In genomic region chr5:135429326-135429725, GRCh38 we compare ENCODE assay signal across 22 cellular contexts. TPM values are rescaled to one million over a fixed set of nuclear protein-coding genes. Genes with fewer than 3 reads are reported as not detected.
DNase-seq lines count a peak whose midpoint lies in the region; ATAC-seq and TF ChIP-seq lines count a peak whose summit lies in the region.
"Had no signal": no experiment of that assay in that cellular context is flagged by ENCODE, and none has a peak within 500 bp of the region (broad histone marks: within the 10 kb centered on the region; RNA-seq: fewer than 3 reads in every experiment).

No MANE protein-coding gene starts in this region.

- TF ChIP-seq CTCF in cardiac muscle cell (IDR thresholded peaks at IDR 0.05; ENCODE audit: low read depth, low read length), result no peak
- TF ChIP-seq CTCF in retinal pigment epithelial cell (conservative IDR thresholded peaks at IDR 0.05; ENCODE audit: low read depth, low read length), result no peak

- H3K4me3 ChIP-seq in cardiac muscle cell, result no peak overlapping the region
- H3K4me3 ChIP-seq in retinal pigment epithelial cell (ENCODE audit: low read length), result no peak overlapping the region
- H3K4me3 ChIP-seq: adrenal gland, prostate gland had no signal

- ATAC-seq in GM18502 (IDR thresholded peaks at IDR 0.05; ENCODE audit: poor library complexity, unreplicated experiment), result no peak
- ATAC-seq: activated T-cell treated with anti-CD3 and anti-CD28 coated beads, Interleukin-2, amount 50 U/mL, for 72 hours; stimulated activated effector memory CD8-positive, alpha-beta T cell treated with anti-CD3 and anti-CD28 coated beads, Interleukin-12 subunit alpha, Interleukin-12 subunit beta, amount 100 ng/mL, for 72 hours had no signal

- H3K4me1 ChIP-seq in cardiac muscle cell (ENCODE audit: low read depth), result peaks cover 11% of the 10 kb centered on the region
- H3K4me1 ChIP-seq: adrenal gland, prostate gland had no signal

- no peaks in the 10 kb centered on the region for H3K36me3 ChIP-seq in cardiac muscle cell
- H3K36me3 ChIP-seq: adrenal gland, prostate gland had no signal

- DNase-seq in M059J (ENCODE audit: low read depth), result peak; percentile 21
- DNase-seq in NCI-H446 treated with DMSO at 0.1 percent for 48 hours (lab: John Stamatoyannopoulos, UW), result peak; percentile 15
- DNase-seq in cardiac muscle cell (ENCODE audit: low read depth in 1 of 2, low spot score in 1 of 2), result peak; percentile 81 to 95
- peak; percentile 69 for DNase-seq in retinal pigment epithelial cell (ENCODE audit: low read depth)
- no peak for DNase-seq in ureter (ENCODE audit: low spot score)
- DNase-seq in cortex of kidney (lab: John Stamatoyannopoulos, UW), result no peak
- no peak for DNase-seq in SHP77 treated with DMSO at 0.1 percent for 48 hours (lab: John Stamatoyannopoulos, UW)
- DNase-seq: activated CD4-positive, alpha-beta T cell treated with anti-CD3 and anti-CD28 coated beads, Interleukin-2, amount 10 ng/mL, durations not matched to agents 7 days and 5 days; activated T-cell treated with anti-CD3 and anti-CD28 coated beads, Interleukin-2, amount 50 U/mL, for 72 hours; adrenal gland; foreskin melanocyte; immature natural killer cell; NCI-H1048; NCI-H524 treated with DMSO at 0.1 percent for 48 hours; stimulated activated CD4-positive, alpha-beta T cell treated with anti-CD3 and anti-CD28 coated beads, Interleukin-4, amount 100 ng/mL, for 4 hours; T-helper 2 cell had no signal

- no peaks in the 10 kb centered on the region for H3K27me3 ChIP-seq in cardiac muscle cell
- H3K27me3 ChIP-seq: adrenal gland had no signal

- H3K9me3 ChIP-seq in cardiac muscle cell (ENCODE audit: low read depth), result no peaks in the 10 kb centered on the region
- H3K9me3 ChIP-seq: adrenal gland, prostate gland had no signal

- no peak overlapping the region for H3K27ac ChIP-seq in cardiac muscle cell
- H3K27ac ChIP-seq: adrenal gland, prostate gland had no signal

RNA-seq across cellular contexts. Expression of gene DCANP1, which starts 17.8 kb away (rescaled TPM):
- total RNA-seq in M059J (2014; rRNA removed; shearing (Covaris generic)), result not detected in 2 replicates
- not detected in 2 replicates for total RNA-seq in cardiac muscle cell
- not detected in 2 replicates for polyA plus RNA-seq in cardiac muscle cell
- not detected for total RNA-seq in ureter
- total RNA-seq: activated CD4-positive, alpha-beta T cell treated with anti-CD3 and anti-CD28 coated beads, Interleukin-2, amount 10 ng/mL, durations not matched to agents 7 days and 5 days; activated T-cell treated with anti-CD3 and anti-CD28 coated beads, Interleukin-2, amount 50 U/mL, for 72 hours; adrenal gland; Daoy; prostate gland; RPMI7951 had no signal
- polyA plus RNA-seq: BJ had no signal

RNA-seq across cellular contexts. Expression of gene TIFAB, which starts 22.8 kb away (rescaled TPM):
- not detected in 2 replicates for total RNA-seq in M059J (2014; rRNA removed; shearing (Covaris generic))
- total RNA-seq in cardiac muscle cell (not detected in 2 replicates), ureter (not detected)
- polyA plus RNA-seq in cardiac muscle cell, result not detected in 2 replicates
- total RNA-seq: activated CD4-positive, alpha-beta T cell treated with anti-CD3 and anti-CD28 coated beads, Interleukin-2, amount 10 ng/mL, durations not matched to agents 7 days and 5 days; activated T-cell treated with anti-CD3 and anti-CD28 coated beads, Interleukin-2, amount 50 U/mL, for 72 hours; adrenal gland; Daoy; prostate gland; RPMI7951 had no signal
- polyA plus RNA-seq: BJ had no signal

RNA-seq across cellular contexts. Expression of gene MACROH2A1, which starts 30.3 kb away (rescaled TPM):
- 349 and 422 TPM in 2 replicates for total RNA-seq in M059J (2014; rRNA removed; shearing (Covaris generic))
- total RNA-seq in cardiac muscle cell (584 and 644 TPM in 2 replicates), ureter (248 TPM)
- 327 and 386 TPM in 2 replicates for polyA plus RNA-seq in cardiac muscle cell

Comparison
In these comparisons a context has a peak if more than half of its experiments do, and no peak if none do; other contexts are left out.
1. DNase-seq: peak in M059J (single experiment), NCI-H446 treated with DMSO at 0.1 percent for 48 hours (single experiment), cardiac muscle cell (2 of 2) and retinal pigment epithelial cell (single experiment); none in ureter (single experiment), cortex of kidney (single experiment) and SHP77 treated with DMSO at 0.1 percent for 48 hours (single experiment).